1 cellular context compared by ENCODE assay signal in the genomic region with DNA sequence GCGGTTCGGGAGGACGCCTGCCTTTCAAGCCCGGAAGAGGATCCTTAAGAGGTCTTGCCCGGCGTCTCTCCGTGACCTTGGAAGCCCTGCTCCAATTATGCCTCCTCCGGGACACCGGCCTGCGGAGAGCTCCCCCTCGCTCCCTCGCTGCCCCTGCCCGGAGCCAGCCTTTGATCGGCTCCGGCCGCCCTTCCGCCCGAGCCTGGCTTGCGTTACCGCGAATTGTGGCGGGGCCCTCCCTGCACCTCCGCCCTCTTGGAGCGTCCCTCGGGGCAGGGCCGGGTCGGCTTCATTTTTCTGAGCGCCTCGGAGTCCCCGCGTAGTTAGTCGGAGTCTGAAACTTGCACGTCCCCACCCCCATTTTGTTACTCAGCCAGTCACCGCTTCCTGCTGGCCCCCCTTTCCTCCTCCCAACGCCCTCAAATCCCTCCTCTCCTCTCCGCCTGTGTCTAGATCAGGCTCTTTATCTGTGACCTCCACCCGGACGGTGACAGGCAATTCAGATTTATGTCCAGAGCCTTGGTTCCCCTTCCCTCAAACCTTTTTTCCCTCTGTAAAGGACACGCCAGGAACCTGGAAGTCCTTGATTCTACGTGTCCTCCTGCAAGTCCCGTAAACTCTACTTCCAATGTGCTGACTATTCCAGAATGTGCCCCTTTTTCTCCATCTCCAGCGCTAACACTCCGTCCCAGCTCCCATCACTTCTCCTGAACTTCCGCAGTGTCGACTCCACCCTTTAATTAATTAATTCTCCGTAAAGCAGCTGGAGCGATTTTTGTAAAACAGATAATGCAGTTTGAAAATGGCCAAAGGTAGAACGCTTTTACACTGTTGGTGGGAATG.
TF ChIP-seq lines count a peak whose summit lies in the region.

No MANE protein-coding gene starts in this region.

TF ChIP-seq in K562, 482 proteins besides CTCF, POLR2A, EP300 and RAD21 (continues in another document):
- TF ChIP-seq, protein P1, sequence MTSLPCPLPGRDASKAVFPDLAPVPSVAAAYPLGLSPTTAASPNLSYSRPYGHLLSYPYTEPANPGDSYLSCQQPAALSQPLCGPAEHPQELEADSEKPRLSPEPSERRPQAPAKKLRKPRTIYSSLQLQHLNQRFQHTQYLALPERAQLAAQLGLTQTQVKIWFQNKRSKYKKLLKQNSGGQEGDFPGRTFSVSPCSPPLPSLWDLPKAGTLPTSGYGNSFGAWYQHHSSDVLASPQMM (CRISPR knock-in tag; IDR thresholded peaks at IDR 0.05): no peak
- TF ChIP-seq SPI1 (IDR thresholded peaks at IDR 0.05; ENCODE audit: borderline replicate concordance, low read depth, low read length) (peak; percentile 27; the same call in 1 of the 2 replicates), ETS2 (tag; IDR thresholded peaks at IDR 0.05; ENCODE audit: borderline replicate concordance, poor library complexity, severe bottlenecking) (no peak), TRIM24 (IDR thresholded peaks at IDR 0.05) (peak; percentile 68 to 82; a peak in 3 of 4 replicates), TAL1 (IDR thresholded peaks at IDR 0.05) (peak; percentile 93), MYNN (IDR thresholded peaks at IDR 0.05) (no peak), MYNN (CRISPR knock-in tag; IDR thresholded peaks at IDR 0.05) (no peak), U2AF1 (optimal IDR thresholded peaks at IDR 0.05; ENCODE audit: low read depth, low read length) (no peak), ZNF274 (IDR thresholded peaks at IDR 0.05; ENCODE audit: borderline replicate concordance, low read depth, low read length) (no peak), NCOR1 (IDR thresholded peaks at IDR 0.05) (peak; percentile 92), SIRT6 (IDR thresholded peaks at IDR 0.05; ENCODE audit: low read depth, low read length) (no peak), ZNF239 (CRISPR knock-in tag; IDR thresholded peaks at IDR 0.05) (no peak), ZNF551 (CRISPR knock-in tag; IDR thresholded peaks at IDR 0.05) (no peak), SREBF2 (CRISPR knock-in tag; IDR thresholded peaks at IDR 0.05) (no peak), MTA3 (IDR thresholded peaks at IDR 0.05; ENCODE audit: borderline replicate concordance) (peak; percentile 52), TCF7L2 (IDR thresholded peaks at IDR 0.05; ENCODE audit: low read depth, low read length) (no peak), ZBTB1 (CRISPR knock-in tag; IDR thresholded peaks at IDR 0.05; ENCODE audit: borderline replicate concordance, low read depth) (no peak), ZNF3 (CRISPR knock-in tag; IDR thresholded peaks at IDR 0.05) (no peak), RBFOX2 (IDR thresholded peaks at IDR 0.05; ENCODE audit: low read depth, low read length) (peak; percentile 95), HDAC3 (IDR thresholded peaks at IDR 0.05; ENCODE audit: borderline replicate concordance, partially characterized antibody) (peak; percentile 68), FOXA3 (CRISPR knock-in tag; conservative IDR thresholded peaks at IDR 0.05 in 1 of 2, IDR thresholded peaks at IDR 0.05 in 1 of 2) (no peak), CCNT2 (IDR thresholded peaks at IDR 0.05; ENCODE audit: borderline replicate concordance, extremely low read depth, insufficient read length, low read depth, low read length) (peak; percentile 62), ZNF174 (CRISPR knock-in tag; IDR thresholded peaks at IDR 0.05) (0 out of 2 replicates have a peak, but pooled peaks have one; percentile 37), POLR2G (IDR thresholded peaks at IDR 0.05; ENCODE audit: low read depth, low read length) (peak; percentile 93), ZNF23 (CRISPR knock-in tag; IDR thresholded peaks at IDR 0.05) (no peak), PTBP1 (IDR thresholded peaks at IDR 0.05; ENCODE audit: low read depth, low read length) (no peak), HDGF (IDR thresholded peaks at IDR 0.05) (no peak), ZNF444 (CRISPR knock-in tag; IDR thresholded peaks at IDR 0.05) (0 out of 2 replicates have a peak, but pooled peaks have one; percentile 28), ARNT (IDR thresholded peaks at IDR 0.05) (peak; percentile 82 to 93), PTTG1 (tag; IDR thresholded peaks at IDR 0.05; ENCODE audit: low read depth) (no peak), ATF1 (CRISPR knock-in tag; IDR thresholded peaks at IDR 0.05) (no peak), ATF1 (tag; IDR thresholded peaks at IDR 0.05) (peak; percentile 58), ZNF77 (CRISPR knock-in tag; IDR thresholded peaks at IDR 0.05) (no peak), SMARCA5 (IDR thresholded peaks at IDR 0.05) (no peak), KLF1 (tag; IDR thresholded peaks at IDR 0.05) (peak; percentile 75), ZNF584 (CRISPR knock-in tag; IDR thresholded peaks at IDR 0.05; ENCODE audit: low read depth) (0 out of 2 replicates have a peak, but pooled peaks have one; percentile 22), ZNF717 (CRISPR knock-in tag; IDR thresholded peaks at IDR 0.05) (no peak), ETV1 (tag; conservative IDR thresholded peaks at IDR 0.05; ENCODE audit: low read depth) (peak; percentile 86), RBM22 (IDR thresholded peaks at IDR 0.05; ENCODE audit: low read depth, low read length, poor library complexity, severe bottlenecking) (no peak), GABPA (tag; conservative IDR thresholded peaks at IDR 0.05; ENCODE audit: low read depth) (peak; percentile 83), ZNF79 (CRISPR knock-in tag; IDR thresholded peaks at IDR 0.05; ENCODE audit: low read depth) (no peak), KLF16 (IDR thresholded peaks at IDR 0.05) (peak; percentile 58; the same call in 1 of the 2 replicates), SRSF3 (IDR thresholded peaks at IDR 0.05; ENCODE audit: insufficient read depth, low read length) (no peak), TCF7 (IDR thresholded peaks at IDR 0.05; ENCODE audit: borderline replicate concordance) (0 out of 2 replicates have a peak, but pooled peaks have one; percentile 28), ZNF133 (CRISPR knock-in tag; IDR thresholded peaks at IDR 0.05) (0 out of 2 replicates have a peak, but pooled peaks have one; percentile 53), MTA1 (IDR thresholded peaks at IDR 0.05; ENCODE audit: borderline replicate concordance) (peak; percentile 82)
- TF ChIP-seq, protein P2, sequence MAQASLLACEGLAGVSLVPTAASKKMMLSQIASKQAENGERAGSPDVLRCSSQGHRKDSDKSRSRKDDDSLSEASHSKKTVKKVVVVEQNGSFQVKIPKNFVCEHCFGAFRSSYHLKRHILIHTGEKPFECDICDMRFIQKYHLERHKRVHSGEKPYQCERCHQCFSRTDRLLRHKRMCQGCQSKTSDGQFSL (CRISPR knock-in tag; IDR thresholded peaks at IDR 0.05): no peak
- TF ChIP-seq, protein P2 (tag; IDR thresholded peaks at IDR 0.05): 0 out of 4 replicates have a peak, but pooled peaks of 1 of the 2 experiments have one; percentile 10
- TF ChIP-seq, protein P3, sequence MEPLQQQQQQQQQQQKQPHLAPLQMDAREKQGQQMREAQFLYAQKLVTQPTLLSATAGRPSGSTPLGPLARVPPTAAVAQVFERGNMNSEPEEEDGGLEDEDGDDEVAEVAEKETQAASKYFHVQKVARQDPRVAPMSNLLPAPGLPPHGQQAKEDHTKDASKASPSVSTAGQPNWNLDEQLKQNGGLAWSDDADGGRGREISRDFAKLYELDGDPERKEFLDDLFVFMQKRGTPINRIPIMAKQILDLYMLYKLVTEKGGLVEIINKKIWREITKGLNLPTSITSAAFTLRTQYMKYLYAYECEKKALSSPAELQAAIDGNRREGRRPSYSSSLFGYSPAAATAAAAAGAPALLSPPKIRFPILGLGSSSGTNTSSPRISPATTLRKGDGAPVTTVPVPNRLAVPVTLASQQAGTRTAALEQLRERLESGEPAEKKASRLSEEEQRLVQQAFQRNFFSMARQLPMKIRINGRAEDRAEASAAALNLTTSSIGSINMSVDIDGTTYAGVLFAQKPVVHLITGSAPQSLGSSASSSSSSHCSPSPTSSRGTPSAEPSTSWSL (CRISPR knock-in tag; IDR thresholded peaks at IDR 0.05; ENCODE audit: borderline replicate concordance): no peak
- TF ChIP-seq, protein P4, sequence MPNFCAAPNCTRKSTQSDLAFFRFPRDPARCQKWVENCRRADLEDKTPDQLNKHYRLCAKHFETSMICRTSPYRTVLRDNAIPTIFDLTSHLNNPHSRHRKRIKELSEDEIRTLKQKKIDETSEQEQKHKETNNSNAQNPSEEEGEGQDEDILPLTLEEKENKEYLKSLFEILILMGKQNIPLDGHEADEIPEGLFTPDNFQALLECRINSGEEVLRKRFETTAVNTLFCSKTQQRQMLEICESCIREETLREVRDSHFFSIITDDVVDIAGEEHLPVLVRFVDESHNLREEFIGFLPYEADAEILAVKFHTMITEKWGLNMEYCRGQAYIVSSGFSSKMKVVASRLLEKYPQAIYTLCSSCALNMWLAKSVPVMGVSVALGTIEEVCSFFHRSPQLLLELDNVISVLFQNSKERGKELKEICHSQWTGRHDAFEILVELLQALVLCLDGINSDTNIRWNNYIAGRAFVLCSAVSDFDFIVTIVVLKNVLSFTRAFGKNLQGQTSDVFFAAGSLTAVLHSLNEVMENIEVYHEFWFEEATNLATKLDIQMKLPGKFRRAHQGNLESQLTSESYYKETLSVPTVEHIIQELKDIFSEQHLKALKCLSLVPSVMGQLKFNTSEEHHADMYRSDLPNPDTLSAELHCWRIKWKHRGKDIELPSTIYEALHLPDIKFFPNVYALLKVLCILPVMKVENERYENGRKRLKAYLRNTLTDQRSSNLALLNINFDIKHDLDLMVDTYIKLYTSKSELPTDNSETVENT (CRISPR knock-in tag; IDR thresholded peaks at IDR 0.05): 0 out of 2 replicates have a peak, but pooled peaks have one; percentile 16
- TF ChIP-seq, protein P5, sequence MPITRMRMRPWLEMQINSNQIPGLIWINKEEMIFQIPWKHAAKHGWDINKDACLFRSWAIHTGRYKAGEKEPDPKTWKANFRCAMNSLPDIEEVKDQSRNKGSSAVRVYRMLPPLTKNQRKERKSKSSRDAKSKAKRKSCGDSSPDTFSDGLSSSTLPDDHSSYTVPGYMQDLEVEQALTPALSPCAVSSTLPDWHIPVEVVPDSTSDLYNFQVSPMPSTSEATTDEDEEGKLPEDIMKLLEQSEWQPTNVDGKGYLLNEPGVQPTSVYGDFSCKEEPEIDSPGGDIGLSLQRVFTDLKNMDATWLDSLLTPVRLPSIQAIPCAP (CRISPR knock-in tag; IDR thresholded peaks at IDR 0.05; ENCODE audit: borderline replicate concordance): no peak; the same call in 1 of the 2 replicates
- TF ChIP-seq, protein P6, sequence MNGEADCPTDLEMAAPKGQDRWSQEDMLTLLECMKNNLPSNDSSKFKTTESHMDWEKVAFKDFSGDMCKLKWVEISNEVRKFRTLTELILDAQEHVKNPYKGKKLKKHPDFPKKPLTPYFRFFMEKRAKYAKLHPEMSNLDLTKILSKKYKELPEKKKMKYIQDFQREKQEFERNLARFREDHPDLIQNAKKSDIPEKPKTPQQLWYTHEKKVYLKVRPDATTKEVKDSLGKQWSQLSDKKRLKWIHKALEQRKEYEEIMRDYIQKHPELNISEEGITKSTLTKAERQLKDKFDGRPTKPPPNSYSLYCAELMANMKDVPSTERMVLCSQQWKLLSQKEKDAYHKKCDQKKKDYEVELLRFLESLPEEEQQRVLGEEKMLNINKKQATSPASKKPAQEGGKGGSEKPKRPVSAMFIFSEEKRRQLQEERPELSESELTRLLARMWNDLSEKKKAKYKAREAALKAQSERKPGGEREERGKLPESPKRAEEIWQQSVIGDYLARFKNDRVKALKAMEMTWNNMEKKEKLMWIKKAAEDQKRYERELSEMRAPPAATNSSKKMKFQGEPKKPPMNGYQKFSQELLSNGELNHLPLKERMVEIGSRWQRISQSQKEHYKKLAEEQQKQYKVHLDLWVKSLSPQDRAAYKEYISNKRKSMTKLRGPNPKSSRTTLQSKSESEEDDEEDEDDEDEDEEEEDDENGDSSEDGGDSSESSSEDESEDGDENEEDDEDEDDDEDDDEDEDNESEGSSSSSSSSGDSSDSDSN (IDR thresholded peaks at IDR 0.05; ENCODE audit: borderline replicate concordance in 1 of 2, low read depth in 2 of 2, low read length in 2 of 2): peak in 1 of 2 experiments; percentile 40; a peak in 1 of 4 replicates
- TF ChIP-seq, protein P7, sequence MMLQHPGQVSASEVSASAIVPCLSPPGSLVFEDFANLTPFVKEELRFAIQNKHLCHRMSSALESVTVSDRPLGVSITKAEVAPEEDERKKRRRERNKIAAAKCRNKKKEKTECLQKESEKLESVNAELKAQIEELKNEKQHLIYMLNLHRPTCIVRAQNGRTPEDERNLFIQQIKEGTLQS (IDR thresholded peaks at IDR 0.05): peak; percentile 38; the same call in 1 of the 2 replicates
- TF ChIP-seq, protein P7 (CRISPR knock-in tag; conservative IDR thresholded peaks at IDR 0.05): 0 out of 2 replicates have a peak, but pooled peaks have one; percentile 21
- TF ChIP-seq, protein P8, sequence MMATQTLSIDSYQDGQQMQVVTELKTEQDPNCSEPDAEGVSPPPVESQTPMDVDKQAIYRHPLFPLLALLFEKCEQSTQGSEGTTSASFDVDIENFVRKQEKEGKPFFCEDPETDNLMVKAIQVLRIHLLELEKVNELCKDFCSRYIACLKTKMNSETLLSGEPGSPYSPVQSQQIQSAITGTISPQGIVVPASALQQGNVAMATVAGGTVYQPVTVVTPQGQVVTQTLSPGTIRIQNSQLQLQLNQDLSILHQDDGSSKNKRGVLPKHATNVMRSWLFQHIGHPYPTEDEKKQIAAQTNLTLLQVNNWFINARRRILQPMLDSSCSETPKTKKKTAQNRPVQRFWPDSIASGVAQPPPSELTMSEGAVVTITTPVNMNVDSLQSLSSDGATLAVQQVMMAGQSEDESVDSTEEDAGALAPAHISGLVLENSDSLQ (IDR thresholded peaks at IDR 0.05): peak; percentile 98
- TF ChIP-seq, protein P9, sequence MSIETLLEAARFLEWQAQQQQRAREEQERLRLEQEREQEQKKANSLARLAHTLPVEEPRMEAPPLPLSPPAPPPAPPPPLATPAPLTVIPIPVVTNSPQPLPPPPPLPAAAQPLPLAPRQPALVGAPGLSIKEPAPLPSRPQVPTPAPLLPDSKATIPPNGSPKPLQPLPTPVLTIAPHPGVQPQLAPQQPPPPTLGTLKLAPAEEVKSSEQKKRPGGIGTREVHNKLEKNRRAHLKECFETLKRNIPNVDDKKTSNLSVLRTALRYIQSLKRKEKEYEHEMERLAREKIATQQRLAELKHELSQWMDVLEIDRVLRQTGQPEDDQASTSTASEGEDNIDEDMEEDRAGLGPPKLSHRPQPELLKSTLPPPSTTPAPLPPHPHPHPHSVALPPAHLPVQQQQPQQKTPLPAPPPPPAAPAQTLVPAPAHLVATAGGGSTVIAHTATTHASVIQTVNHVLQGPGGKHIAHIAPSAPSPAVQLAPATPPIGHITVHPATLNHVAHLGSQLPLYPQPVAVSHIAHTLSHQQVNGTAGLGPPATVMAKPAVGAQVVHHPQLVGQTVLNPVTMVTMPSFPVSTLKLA (conservative IDR thresholded peaks at IDR 0.05): peak in 1 of 2 experiments; percentile 54; a peak in 2 of 4 replicates
